Comparison of ENCODE assay signal across 1 cellular context in genomic region chr19:44585371-44586141, GRCh38.
A peak's percentile ranks its signal among the peaks of the same experiment; 100 is the strongest.
TF ChIP-seq lines count a peak whose summit lies in the region.

No MANE protein-coding gene starts in this region.

TF ChIP-seq in endothelial cell of umbilical vein, 7 proteins besides CTCF, POLR2A, EP300 and RAD21 (continued from another document):
- TF ChIP-seq MAX (IDR thresholded peaks at IDR 0.05; ENCODE audit: insufficient read depth, insufficient read length) (no peak), GATA2 (IDR thresholded peaks at IDR 0.05; ENCODE audit: insufficient read depth, insufficient read length, low read depth, low read length) (peak; percentile 53), MYC (IDR thresholded peaks at IDR 0.05; ENCODE audit: low read depth, low read length) (no peak)
